ENCODE assay signal across 10 cellular contexts in the genomic region with DNA sequence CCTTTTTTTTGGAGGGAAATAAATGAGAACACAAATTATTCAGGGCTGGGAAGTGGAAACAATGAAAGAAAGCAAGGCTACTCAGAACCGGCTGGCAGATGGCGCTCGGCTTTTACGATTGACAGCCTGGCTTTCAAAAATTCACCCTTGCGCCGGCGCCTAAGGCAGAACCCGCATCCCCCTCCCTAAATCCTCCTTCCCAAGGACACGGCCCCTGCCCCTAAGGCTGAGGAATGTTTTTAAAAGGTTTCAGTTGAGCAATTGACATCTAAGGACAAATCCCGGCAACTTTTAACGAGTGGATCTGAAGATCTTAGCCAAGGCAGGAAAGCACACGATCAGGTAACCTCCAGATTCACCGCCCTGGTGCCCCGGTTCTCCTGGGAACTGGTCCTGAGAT. TPM values are rescaled to one million over a fixed set of nuclear protein-coding genes. Genes with fewer than 3 reads are reported as not detected.
DNase-seq lines count a peak whose midpoint lies in the region; ATAC-seq and TF ChIP-seq lines count a peak whose summit lies in the region.
"Had no signal": no experiment of that assay in that cellular context is flagged by ENCODE, and none has a peak within 500 bp of the region (broad histone marks: within the 10 kb centered on the region; RNA-seq: fewer than 3 reads in every experiment).

No MANE protein-coding gene starts in this region.

- H3K27ac Mint-ChIP-seq in activated CD8-positive, alpha-beta T cell treated with anti-CD3 and anti-CD28 coated beads, Interleukin-2, amount 10 ng/mL, durations not matched to agents 7 days and 5 days = no peak overlapping the region

- DNase-seq in GM10248 (ENCODE audit: extremely low spot score) = no peak
- peak; percentile 70 for DNase-seq in NCI-H2171 treated with DMSO at 0.1 percent for 48 hours (lab: John Stamatoyannopoulos, UW)
- DNase-seq in choroid plexus epithelial cell (ENCODE audit: low read depth) = peak; percentile 49
- peak; percentile 14 to 47 (median 39) for DNase-seq in ovary
- no peak for DNase-seq in mesenchymal stem cell
- no peak for DNase-seq in activated CD8-positive, alpha-beta T cell treated with anti-CD3 and anti-CD28 coated beads, Interleukin-2, amount 10 ng/mL, durations not matched to agents 7 days and 5 days
- DNase-seq: activated CD8-positive, alpha-beta memory T cell treated with anti-CD3 and anti-CD28 coated beads for 24 hours had no signal

- no peak for ATAC-seq in HG02840 (IDR thresholded peaks at IDR 0.05; ENCODE audit: low FRiP score, unreplicated experiment)
- ATAC-seq in activated CD8-positive, alpha-beta T cell treated with anti-CD3 and anti-CD28 coated beads, Interleukin-2, amount 10 ng/mL, durations not matched to agents 7 days and 5 days = no peak
- ATAC-seq: right cardiac atrium had no signal

- no peak overlapping the region for H2BK12ac ChIP-seq in mesenchymal stem cell (ENCODE audit: low read length in 2 of 2)

- TF ChIP-seq CTCF in GM10248 (IDR thresholded peaks at IDR 0.05; ENCODE audit: control extremely low read depth, extremely low read depth, low read depth, missing control alignments) (peak; percentile 22), choroid plexus epithelial cell (conservative IDR thresholded peaks at IDR 0.05; ENCODE audit: low read depth, low read length) (peak; percentile 69), ovary (IDR thresholded peaks at IDR 0.05) (no peak)

- H3K4me1 ChIP-seq in ovary (ENCODE audit: insufficient read depth) (peaks cover 3% of the 10 kb centered on the region), mesenchymal stem cell (ENCODE audit: control insufficient read depth, insufficient read depth, low read depth, low read length) (no peaks in the 10 kb centered on the region)

- no peak overlapping the region for H4K8ac ChIP-seq in mesenchymal stem cell (ENCODE audit: low read length)

- intact Hi-C loops in ovary (cut with DNase I) = loop anchor here in 1 of 4 donors (5.0 kb wide), 1 partner anchor 534 kb away; no protein-coding TSS in a partner anchor

- no peak overlapping the region for H3K14ac ChIP-seq in mesenchymal stem cell (ENCODE audit: low read length in 2 of 2)

- no peak overlapping the region for H3K4me2 ChIP-seq in mesenchymal stem cell (ENCODE audit: low read length, poor library complexity, severe bottlenecking)

- CTCF ChIA-PET in GM10248 (lab: Yijun Ruan, JAX) = interaction anchor here (1.9 to 3.6 kb wide), 4 partner anchors 198 to 627 kb away, joined by 5 to 51 read pairs (median 10); no protein-coding TSS in a partner anchor
- CTCF ChIA-PET in activated CD8-positive, alpha-beta T cell treated with anti-CD3 and anti-CD28 coated beads, Interleukin-2, amount 10 ng/mL, durations not matched to agents 7 days and 5 days (lab: Charles Lee) = interaction anchor here (0.6 to 1.5 kb wide), 3 partner anchors 222 to 579 kb away, joined by 3 to 4 read pairs (median 3); no protein-coding TSS in a partner anchor

- no peak overlapping the region for H4K91ac ChIP-seq in mesenchymal stem cell (ENCODE audit: low read length)

- TF ChIP-seq EP300 in ovary (IDR thresholded peaks at IDR 0.05) = no peak

- WGBS in ovary, 3 donors = 27 to 47% (median 32%) methylated on average over 14 of the region's 14 CpGs
- 55% methylated on average over 10 of the region's 14 CpGs for WGBS in mesenchymal stem cell

- H3K4me1 Mint-ChIP-seq in activated CD8-positive, alpha-beta T cell treated with anti-CD3 and anti-CD28 coated beads, Interleukin-2, amount 10 ng/mL, durations not matched to agents 7 days and 5 days (ENCODE audit: low read depth) = peaks cover 20% of the 10 kb centered on the region

- no peak overlapping the region for H2BK120ac ChIP-seq in mesenchymal stem cell (ENCODE audit: low read depth, low read length)

- no peak overlapping the region for H3K9ac ChIP-seq in mesenchymal stem cell (ENCODE audit: low read length)

- no peak overlapping the region for H2AK5ac ChIP-seq in mesenchymal stem cell (ENCODE audit: low read length, severe bottlenecking)

- POLR2A ChIA-PET in GM10248 (lab: Yijun Ruan, JAX) = no interaction called here
- POLR2A ChIA-PET in activated CD8-positive, alpha-beta T cell treated with anti-CD3 and anti-CD28 coated beads, Interleukin-2, amount 10 ng/mL, durations not matched to agents 7 days and 5 days (lab: Charles Lee) = no interaction called here

- H3K27me3 ChIP-seq in ovary (no peaks in the 10 kb centered on the region), mesenchymal stem cell (ENCODE audit: control insufficient read depth in 1 of 2, insufficient read depth in 1 of 2, low read length in 2 of 2) (peaks cover 9 to 20% of the 10 kb centered on the region in 2 experiments)

- no peak overlapping the region for H3K23ac ChIP-seq in mesenchymal stem cell (ENCODE audit: low read length in 2 of 2)

- H2BK5ac ChIP-seq in mesenchymal stem cell (ENCODE audit: low read depth, low read length, poor library complexity, severe bottlenecking) = no peak overlapping the region

- H2AFZ ChIP-seq in mesenchymal stem cell (ENCODE audit: low read depth, low read length) = no peak overlapping the region

- H3K18ac ChIP-seq in mesenchymal stem cell (ENCODE audit: low read depth in 1 of 2, low read length in 2 of 2) = no peak overlapping the region

- H3K4me3 ChIP-seq in choroid plexus epithelial cell (ENCODE audit: low read depth, low read length) (no peak overlapping the region), ovary (no peak overlapping the region), mesenchymal stem cell (ENCODE audit: insufficient read depth in 1 of 2, low read depth in 1 of 2, low read length in 2 of 2) (no peak overlapping the region)

- H3K36me3 ChIP-seq in ovary = no peaks in the 10 kb centered on the region
- no peaks in the 10 kb centered on the region for H3K36me3 ChIP-seq in mesenchymal stem cell (ENCODE audit: control insufficient read depth in 1 of 2, insufficient read depth in 2 of 2, low read depth in 1 of 2, low read length in 2 of 2)

- H3K27ac ChIP-seq in ovary (no peak overlapping the region), mesenchymal stem cell (ENCODE audit: low read length, poor library complexity, severe bottlenecking) (no peak overlapping the region)

- no peak overlapping the region for H3K4ac ChIP-seq in mesenchymal stem cell (ENCODE audit: low read depth in 1 of 2, low read length in 2 of 2)

- H3K27me3 Mint-ChIP-seq in activated CD8-positive, alpha-beta T cell treated with anti-CD3 and anti-CD28 coated beads, Interleukin-2, amount 10 ng/mL, durations not matched to agents 7 days and 5 days (ENCODE audit: low read depth) = peaks cover 16% of the 10 kb centered on the region

- no peak for TF ChIP-seq POLR2A in ovary (IDR thresholded peaks at IDR 0.05)

- no peaks in the 10 kb centered on the region for H3K79me1 ChIP-seq in mesenchymal stem cell (replicated peaks; ENCODE audit: low read length, poor library complexity, severe bottlenecking)

- H3K9me3 ChIP-seq in ovary (no peaks in the 10 kb centered on the region), mesenchymal stem cell (ENCODE audit: control insufficient read depth, low read length) (no peaks in the 10 kb centered on the region)

- no peak overlapping the region for H2BK15ac ChIP-seq in mesenchymal stem cell (ENCODE audit: low read depth, poor library complexity, severe bottlenecking)

- H3K36me3 Mint-ChIP-seq in activated CD8-positive, alpha-beta T cell treated with anti-CD3 and anti-CD28 coated beads, Interleukin-2, amount 10 ng/mL, durations not matched to agents 7 days and 5 days (ENCODE audit: low read depth) = no peaks in the 10 kb centered on the region

- H3K4me3 Mint-ChIP-seq in activated CD8-positive, alpha-beta T cell treated with anti-CD3 and anti-CD28 coated beads, Interleukin-2, amount 10 ng/mL, durations not matched to agents 7 days and 5 days = no peak overlapping the region

- no peaks in the 10 kb centered on the region for H3K9me3 Mint-ChIP-seq in activated CD8-positive, alpha-beta T cell treated with anti-CD3 and anti-CD28 coated beads, Interleukin-2, amount 10 ng/mL, durations not matched to agents 7 days and 5 days (ENCODE audit: insufficient read depth)

RNA-seq across cellular contexts. Expression of gene GNAS, which starts 16.3 kb away (rescaled TPM):
- total RNA-seq in ovary = 100 to 1,000 TPM; 330 to 852 (median 669) TPM
- 1,000 to 10,000 TPM in 1 of 2 donors, 100 to 1,000 TPM in 1; 731 to 1,311 TPM for polyA plus RNA-seq in ovary
- 1,046 TPM for polyA plus RNA-seq in mesenchymal stem cell (2013, experiment 1 of 2)
- polyA plus RNA-seq in mesenchymal stem cell (2013, experiment 2 of 2) = 1,042 TPM
- 100 to 1,000 TPM; 912 to 952 TPM for total RNA-seq in activated CD8-positive, alpha-beta T cell treated with anti-CD3 and anti-CD28 coated beads, Interleukin-2, amount 10 ng/mL, durations not matched to agents 7 days and 5 days

RNA-seq across cellular contexts. Expression of gene GNAS-AS1, which starts 18.1 kb away (rescaled TPM):
- total RNA-seq in ovary = under 1 TPM in 5 of 7 donors, not detected in 2; 0.12 to 0.37 (median 0.18) TPM
- under 1 TPM; 0.10 to 0.22 TPM for polyA plus RNA-seq in ovary
- 0.26 TPM for polyA plus RNA-seq in mesenchymal stem cell (2013, experiment 1 of 2)
- 0.26 TPM for polyA plus RNA-seq in mesenchymal stem cell (2013, experiment 2 of 2)
- total RNA-seq in activated CD8-positive, alpha-beta T cell treated with anti-CD3 and anti-CD28 coated beads, Interleukin-2, amount 10 ng/mL, durations not matched to agents 7 days and 5 days = 1 to 10 TPM; 1.3 to 2.0 TPM
- total RNA-seq: HT-29 had no signal

Comparison
In these comparisons a context has a peak if more than half of its experiments do, and no peak if none do; other contexts are left out.
1. DNase-seq: peak in NCI-H2171 treated with DMSO at 0.1 percent for 48 hours (single experiment), choroid plexus epithelial cell (single experiment) and ovary (5 of 5); none in GM10248 (single experiment), mesenchymal stem cell (single experiment) and activated CD8-positive, alpha-beta T cell treated with anti-CD3 and anti-CD28 coated beads, Interleukin-2, amount 10 ng/mL, durations not matched to agents 7 days and 5 days (single experiment).
2. CTCF ChIP-seq: peak in GM10248 (single experiment) and choroid plexus epithelial cell (single experiment); none in ovary (0 of 3).